ENCODE assay signal across 16 cellular contexts in the genomic region with DNA sequence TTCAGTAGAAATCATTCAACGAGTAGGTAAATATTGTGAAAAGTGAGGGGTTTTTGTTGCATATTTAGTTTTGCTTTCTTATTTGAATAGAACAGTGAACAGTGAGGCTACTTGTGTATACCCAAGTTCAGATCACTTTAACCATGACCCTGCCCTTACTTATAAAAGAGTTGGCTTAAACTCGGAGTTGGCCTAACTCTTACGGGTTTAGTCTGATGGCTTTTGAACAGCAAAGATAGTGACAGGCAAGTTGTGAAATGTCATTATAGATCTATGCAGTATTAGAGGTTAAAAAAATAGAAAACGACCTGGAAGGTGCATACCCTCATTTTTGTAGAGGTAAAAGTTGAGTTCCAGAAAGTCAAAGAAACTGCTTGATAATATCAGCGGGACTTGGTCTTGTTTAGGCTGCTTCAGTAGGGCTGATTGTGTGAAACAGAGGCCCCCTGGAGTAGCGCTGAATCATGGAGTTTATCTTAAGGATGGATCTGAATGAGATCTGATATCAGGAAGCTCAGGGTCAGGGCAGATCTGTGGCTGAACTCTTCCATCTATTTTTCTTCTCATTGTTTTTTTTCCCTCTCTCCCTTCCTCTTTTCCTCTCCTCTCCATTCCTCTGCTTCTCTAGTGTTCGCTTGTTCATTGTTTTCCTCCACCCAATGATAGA.
"Had no signal": no experiment of that assay in that cellular context is flagged by ENCODE, and none has a peak within 500 bp of the region (broad histone marks: within the 10 kb centered on the region; RNA-seq: fewer than 3 reads in every experiment).

No MANE protein-coding gene starts in this region.

- H3K9me3 Mint-ChIP-seq: nephron; stimulated activated naive CD8-positive, alpha-beta T cell treated with anti-CD3 and anti-CD28 coated beads, Interleukin-15, Interleukin-2, amounts not matched to agents 100 ng/mL and 50 ng/mL, for 24 hours; T-helper 2 cell treated with Interferon-gamma antibody and Interleukin-4, amounts not matched to agents 5 μg/mL and 100 μg/mL, for 36 hours had no signal

- H3K27me3 Mint-ChIP-seq: activated CD8-positive, alpha-beta memory T cell treated with anti-CD3 and anti-CD28 coated beads, Interleukin-2, amount 10 ng/mL, durations not matched to agents 7 days and 5 days; activated T-cell treated with anti-CD3 and anti-CD28 coated beads, Interleukin-2, amount 50 U/mL, for 24 hours; stimulated activated naive CD8-positive, alpha-beta T cell treated with anti-CD3 and anti-CD28 coated beads, Interleukin-15, Interleukin-2, amounts not matched to agents 100 ng/mL and 50 ng/mL, for 24 hours had no signal

- H3K4me3 ChIP-seq: cardiac muscle cell had no signal

- H3K4me3 Mint-ChIP-seq: activated CD8-positive, alpha-beta memory T cell treated with anti-CD3 and anti-CD28 coated beads, Interleukin-2, amount 10 ng/mL, durations not matched to agents 7 days and 5 days; activated T-cell treated with anti-CD3 and anti-CD28 coated beads, Interleukin-2, amount 50 U/mL, for 24 hours; immature natural killer cell; nephron; stimulated activated naive CD8-positive, alpha-beta T cell treated with anti-CD3 and anti-CD28 coated beads, Interleukin-15, Interleukin-2, amounts not matched to agents 100 ng/mL and 50 ng/mL, for 24 hours; T-helper 2 cell treated with Interferon-gamma antibody and Interleukin-4, amounts not matched to agents 5 μg/mL and 100 μg/mL, for 36 hours had no signal

- H3K36me3 ChIP-seq: cardiac muscle cell had no signal

- H3K27ac Mint-ChIP-seq: activated CD8-positive, alpha-beta memory T cell treated with anti-CD3 and anti-CD28 coated beads, Interleukin-2, amount 10 ng/mL, durations not matched to agents 7 days and 5 days; activated naive CD4-positive, alpha-beta T cell treated with anti-CD3 and anti-CD28 coated beads, Interleukin-2, amount 50 U/mL, for 72 hours; activated T-cell treated with anti-CD3 and anti-CD28 coated beads, Interleukin-2, amount 50 U/mL, for 24 hours; nephron; stimulated activated naive CD8-positive, alpha-beta T cell treated with anti-CD3 and anti-CD28 coated beads, Interleukin-15, Interleukin-2, amounts not matched to agents 100 ng/mL and 50 ng/mL, for 24 hours; T-helper 2 cell treated with Interferon-gamma antibody and Interleukin-4, amounts not matched to agents 5 μg/mL and 100 μg/mL, for 36 hours had no signal

- ATAC-seq: activated CD4-positive, CD25-positive, alpha-beta regulatory T cell treated with anti-CD3 and anti-CD28 coated beads, Interleukin-2, amount 50 U/mL, for 24 hours; activated CD8-positive, alpha-beta memory T cell treated with anti-CD3 and anti-CD28 coated beads, Interleukin-2, amount 10 ng/mL, durations not matched to agents 7 days and 5 days; activated naive CD4-positive, alpha-beta T cell treated with anti-CD3 and anti-CD28 coated beads, Interleukin-2, amount 50 U/mL, for 72 hours; left cardiac atrium had no signal

- DNase-seq: activated CD4-positive, alpha-beta T cell treated with anti-CD3 and anti-CD28 coated beads, Interleukin-2, amount 50 U/mL, for 4 hours; activated CD8-positive, alpha-beta memory T cell treated with anti-CD3 and anti-CD28 coated beads, Interleukin-2, amount 10 ng/mL, durations not matched to agents 7 days and 5 days; activated effector memory CD4-positive, alpha-beta T cell treated with Interleukin-2 at 50 U/mL for 16 hours; activated T-cell treated with anti-CD3 and anti-CD28 coated beads, Interleukin-2, amount 50 U/mL, for 24 hours; aorta; effector memory CD4-positive, alpha-beta T cell; immature natural killer cell; left cardiac atrium; stimulated activated CD4-positive, alpha-beta T cell treated with anti-CD3 and anti-CD28 coated beads, Interleukin-2, amount 100 ng/mL, for 48 hours; stimulated activated CD8-positive, alpha-beta memory T cell treated with anti-CD3 and anti-CD28 coated beads, Interleukin-4, amount 100 ng/mL, for 48 hours had no signal

- H3K27ac ChIP-seq: cardiac muscle cell had no signal

- H3K27me3 ChIP-seq: cardiac muscle cell had no signal
